Comparison of ENCODE assay signal across 30 cellular contexts in the genomic region with DNA sequence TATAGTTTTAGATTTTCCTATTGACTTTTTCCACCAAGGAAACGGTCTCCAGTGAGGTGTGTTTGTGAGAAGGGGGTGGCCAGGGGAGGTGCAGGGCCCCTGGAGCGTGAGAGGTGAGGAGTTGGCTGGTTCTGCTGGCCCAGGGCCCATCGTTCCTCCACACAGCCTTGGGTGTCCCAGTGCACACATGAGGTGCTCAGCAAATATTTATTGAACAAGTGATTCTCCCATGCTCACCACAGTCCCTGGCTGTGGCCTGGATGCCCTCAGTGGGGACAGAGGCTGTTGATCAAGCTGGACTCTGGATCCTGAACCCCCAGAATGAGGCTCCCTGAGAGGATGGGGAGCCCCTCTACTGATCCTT. TPM values are rescaled to one million over a fixed set of nuclear protein-coding genes. Genes with fewer than 3 reads are reported as not detected.
DNase-seq lines count a peak whose midpoint lies in the region; ATAC-seq and TF ChIP-seq lines count a peak whose summit lies in the region.
"Had no signal": no experiment of that assay in that cellular context is flagged by ENCODE, and none has a peak within 500 bp of the region (broad histone marks: within the 10 kb centered on the region; RNA-seq: fewer than 3 reads in every experiment).

No MANE protein-coding gene starts in this region.

- H3K27me3 Mint-ChIP-seq in activated CD8-positive, alpha-beta memory T cell treated with anti-CD3 and anti-CD28 coated beads, Interleukin-2, amount 10 ng/mL, durations not matched to agents 7 days and 5 days = peaks cover 21% of the 10 kb centered on the region
- H3K27me3 Mint-ChIP-seq in type B pancreatic cell = peaks cover 6% of the 10 kb centered on the region
- H3K27me3 Mint-ChIP-seq: IgD-negative memory B cell had no signal

- H3K4me3 ChIP-seq in colonic mucosa = no peak overlapping the region
- H3K4me3 ChIP-seq in smooth muscle cell = no peak overlapping the region
- H3K4me3 ChIP-seq: GM23248 had no signal

- no peak overlapping the region for H2AFZ ChIP-seq in smooth muscle cell (ENCODE audit: low read depth)
- H2AFZ ChIP-seq: GM23248 had no signal

- no peaks in the 10 kb centered on the region for H4K20me1 ChIP-seq in smooth muscle cell (ENCODE audit: low read depth)

- H3K9me3 ChIP-seq in colonic mucosa = no peaks in the 10 kb centered on the region
- no peaks in the 10 kb centered on the region for H3K9me3 ChIP-seq in smooth muscle cell (replicated peaks; ENCODE audit: low read depth)

- 100% methylated on average over 3 of the region's 3 CpGs for WGBS in smooth muscle cell (ENCODE audit: low lambda C conversion rate)

- CTCF ChIA-PET in activated CD8-positive, alpha-beta memory T cell treated with anti-CD3 and anti-CD28 coated beads, Interleukin-2, amount 10 ng/mL, durations not matched to agents 7 days and 5 days (lab: Charles Lee) = no interaction called here

- no peaks in the 10 kb centered on the region for H3K36me3 ChIP-seq in colonic mucosa
- H3K36me3 ChIP-seq in smooth muscle cell (ENCODE audit: low read depth) = no peaks in the 10 kb centered on the region

- no peak overlapping the region for H3K27ac ChIP-seq in colonic mucosa
- no peak overlapping the region for H3K27ac ChIP-seq in smooth muscle cell (ENCODE audit: low read depth)
- H3K27ac ChIP-seq: GM23248, KMS-11, RWPE1 had no signal

- TF ChIP-seq CTCF in colonic mucosa (IDR thresholded peaks at IDR 0.05) = no peak
- no peak for TF ChIP-seq CTCF in type B pancreatic cell (conservative IDR thresholded peaks at IDR 0.05)
- TF ChIP-seq CTCF in smooth muscle cell (IDR thresholded peaks at IDR 0.05; ENCODE audit: borderline replicate concordance, insufficient read depth, poor library complexity, severe bottlenecking) = no peak

- no peak for ATAC-seq in activated CD8-positive, alpha-beta memory T cell treated with anti-CD3 and anti-CD28 coated beads, Interleukin-2, amount 10 ng/mL, durations not matched to agents 7 days and 5 days
- ATAC-seq: Panc1 had no signal

- H3K36me3 Mint-ChIP-seq in activated CD8-positive, alpha-beta memory T cell treated with anti-CD3 and anti-CD28 coated beads, Interleukin-2, amount 10 ng/mL, durations not matched to agents 7 days and 5 days = peaks cover 2% of the 10 kb centered on the region
- peaks cover 6% of the 10 kb centered on the region for H3K36me3 Mint-ChIP-seq in type B pancreatic cell
- H3K36me3 Mint-ChIP-seq: IgD-negative memory B cell had no signal

- DNase-seq in activated CD8-positive, alpha-beta memory T cell treated with anti-CD3 and anti-CD28 coated beads, Interleukin-2, amount 10 ng/mL, durations not matched to agents 7 days and 5 days = peak; percentile 27
- no peak for DNase-seq in activated CD8-positive, alpha-beta memory T cell treated with anti-CD3 and anti-CD28 coated beads, Interleukin-2, amount 50 U/mL, for 4 hours
- peak; percentile 13 for DNase-seq in colonic mucosa
- peak; percentile 43 for DNase-seq in mesenteric fat pad (ENCODE audit: low spot score)
- peak; percentile 45 for DNase-seq in type B pancreatic cell (ENCODE audit: extremely low spot score, unreplicated experiment)
- DNase-seq in occipital lobe (lab: John Stamatoyannopoulos, UW) = no peak
- DNase-seq in HCEC 1CT = no peak
- DNase-seq in smooth muscle cell (lab: John Stamatoyannopoulos, UW; ENCODE audit: unreplicated experiment) = no peak
- DNase-seq: 8988T; ACHN; CD4-positive, CD25-positive, alpha-beta regulatory T cell; DMS153; GM23248; H9; HFFc6; NCI-H1092; NCI-H1436; NCI-H187; NCI-H2081 treated with DMSO at 0.1 percent for 48 hours; NCI-H2171; NCI-H226; NCI-H510A; NCI-H69; SHP77 had no signal

- H3F3A ChIP-seq in smooth muscle cell (ENCODE audit: low read depth) = peaks cover 3% of the 10 kb centered on the region

- H3K9me3 Mint-ChIP-seq in activated CD8-positive, alpha-beta memory T cell treated with anti-CD3 and anti-CD28 coated beads, Interleukin-2, amount 10 ng/mL, durations not matched to agents 7 days and 5 days (ENCODE audit: low read depth) = no peaks in the 10 kb centered on the region
- H3K9me3 Mint-ChIP-seq in type B pancreatic cell = no peaks in the 10 kb centered on the region
- H3K9me3 Mint-ChIP-seq: HFFc6, IgD-negative memory B cell had no signal

- no peaks in the 10 kb centered on the region for H3K4me1 ChIP-seq in colonic mucosa
- H3K4me1 ChIP-seq in smooth muscle cell (ENCODE audit: low read depth) = peaks cover 5% of the 10 kb centered on the region

- no peak overlapping the region for H3K4me2 ChIP-seq in smooth muscle cell
- H3K4me2 ChIP-seq: KMS-11 had no signal

- no peaks in the 10 kb centered on the region for H3K27me3 ChIP-seq in colonic mucosa
- no peaks in the 10 kb centered on the region for H3K27me3 ChIP-seq in smooth muscle cell (ENCODE audit: low read depth)

- intact Hi-C loops in colonic mucosa (cut with DNase I) = no loop called here

- H3K27ac Mint-ChIP-seq in activated CD8-positive, alpha-beta memory T cell treated with anti-CD3 and anti-CD28 coated beads, Interleukin-2, amount 10 ng/mL, durations not matched to agents 7 days and 5 days = no peak overlapping the region
- H3K27ac Mint-ChIP-seq in type B pancreatic cell = no peak overlapping the region
- H3K27ac Mint-ChIP-seq: CD4-positive, CD25-positive, alpha-beta regulatory T cell; H9; HFFc6; IgD-negative memory B cell had no signal

- H3K4me3 Mint-ChIP-seq in activated CD8-positive, alpha-beta memory T cell treated with anti-CD3 and anti-CD28 coated beads, Interleukin-2, amount 10 ng/mL, durations not matched to agents 7 days and 5 days = no peak overlapping the region
- no peak overlapping the region for H3K4me3 Mint-ChIP-seq in type B pancreatic cell
- H3K4me3 Mint-ChIP-seq: H9, HFFc6, IgD-negative memory B cell had no signal

- H3K79me2 ChIP-seq in smooth muscle cell (ENCODE audit: low read depth) = peaks cover 5% of the 10 kb centered on the region

- peaks cover 11% of the 10 kb centered on the region for H3K4me1 Mint-ChIP-seq in activated CD8-positive, alpha-beta memory T cell treated with anti-CD3 and anti-CD28 coated beads, Interleukin-2, amount 10 ng/mL, durations not matched to agents 7 days and 5 days
- peaks cover 22% of the 10 kb centered on the region for H3K4me1 Mint-ChIP-seq in type B pancreatic cell (ENCODE audit: unreplicated experiment)

- H3K9ac ChIP-seq in colonic mucosa (ENCODE audit: low read depth in 2 of 2, low read length in 2 of 2) (no peak overlapping the region), smooth muscle cell (ENCODE audit: low read depth) (no peak overlapping the region)
- H3K9ac ChIP-seq: GM23248, KMS-11 had no signal

RNA-seq across cellular contexts. Expression of gene HAAO, which starts 5.0 kb away (rescaled TPM):
- under 1 TPM in 1 of 2 experiments, not detected in 1; 0.56 TPM for total RNA-seq in activated CD8-positive, alpha-beta memory T cell treated with anti-CD3 and anti-CD28 coated beads, Interleukin-2, amount 10 ng/mL, durations not matched to agents 7 days and 5 days
- total RNA-seq in colonic mucosa = 10 to 100 TPM in 1 of 2 donors, 1 to 10 TPM in 1; 8.2 to 17.8 TPM
- total RNA-seq in mesenteric fat pad = 2.8 TPM
- total RNA-seq in type B pancreatic cell (ENCODE audit: low replicate concordance) = 9.4 and 10.0 TPM in 2 replicates
- 0.62 TPM for total RNA-seq in occipital lobe
- 4.5 and 7.1 TPM in 2 replicates for total RNA-seq in smooth muscle cell
- 10.2 and 10.3 TPM in 2 replicates for polyA plus RNA-seq in smooth muscle cell
- total RNA-seq: CD4-positive, CD25-positive, alpha-beta regulatory T cell; GM23248; SK-MEL-5 had no signal

RNA-seq across cellular contexts. Expression of gene OXER1, which starts 23.5 kb away (rescaled TPM):
- under 1 TPM in 1 of 2 experiments, not detected in 1; 0.21 TPM for total RNA-seq in activated CD8-positive, alpha-beta memory T cell treated with anti-CD3 and anti-CD28 coated beads, Interleukin-2, amount 10 ng/mL, durations not matched to agents 7 days and 5 days
- total RNA-seq in colonic mucosa (1 to 10 TPM; 1.3 to 3.9 TPM), mesenteric fat pad (0.84 TPM), type B pancreatic cell (ENCODE audit: low replicate concordance) (2.3 and 2.8 TPM in 2 replicates), occipital lobe (not detected), smooth muscle cell (0.54 TPM in 1 of 2 replicates, not detected in the other)
- polyA plus RNA-seq in smooth muscle cell = 2.2 and 2.6 TPM in 2 replicates
- total RNA-seq: CD4-positive, CD25-positive, alpha-beta regulatory T cell; GM23248; HFFc6; SK-MEL-5 had no signal
- polyA plus RNA-seq: BJ, GM23248 had no signal

Comparison
In these comparisons a context has a peak if more than half of its experiments do, and no peak if none do; other contexts are left out.
1. DNase-seq: peak in activated CD8-positive, alpha-beta memory T cell treated with anti-CD3 and anti-CD28 coated beads, Interleukin-2, amount 10 ng/mL, durations not matched to agents 7 days and 5 days (single experiment), colonic mucosa (single experiment), mesenteric fat pad (single experiment) and type B pancreatic cell (single experiment); none in activated CD8-positive, alpha-beta memory T cell treated with anti-CD3 and anti-CD28 coated beads, Interleukin-2, amount 50 U/mL, for 4 hours (single experiment), occipital lobe (single experiment), HCEC 1CT (single experiment) and smooth muscle cell (single experiment).